8 cellular contexts compared by ENCODE assay signal in the genomic region with DNA sequence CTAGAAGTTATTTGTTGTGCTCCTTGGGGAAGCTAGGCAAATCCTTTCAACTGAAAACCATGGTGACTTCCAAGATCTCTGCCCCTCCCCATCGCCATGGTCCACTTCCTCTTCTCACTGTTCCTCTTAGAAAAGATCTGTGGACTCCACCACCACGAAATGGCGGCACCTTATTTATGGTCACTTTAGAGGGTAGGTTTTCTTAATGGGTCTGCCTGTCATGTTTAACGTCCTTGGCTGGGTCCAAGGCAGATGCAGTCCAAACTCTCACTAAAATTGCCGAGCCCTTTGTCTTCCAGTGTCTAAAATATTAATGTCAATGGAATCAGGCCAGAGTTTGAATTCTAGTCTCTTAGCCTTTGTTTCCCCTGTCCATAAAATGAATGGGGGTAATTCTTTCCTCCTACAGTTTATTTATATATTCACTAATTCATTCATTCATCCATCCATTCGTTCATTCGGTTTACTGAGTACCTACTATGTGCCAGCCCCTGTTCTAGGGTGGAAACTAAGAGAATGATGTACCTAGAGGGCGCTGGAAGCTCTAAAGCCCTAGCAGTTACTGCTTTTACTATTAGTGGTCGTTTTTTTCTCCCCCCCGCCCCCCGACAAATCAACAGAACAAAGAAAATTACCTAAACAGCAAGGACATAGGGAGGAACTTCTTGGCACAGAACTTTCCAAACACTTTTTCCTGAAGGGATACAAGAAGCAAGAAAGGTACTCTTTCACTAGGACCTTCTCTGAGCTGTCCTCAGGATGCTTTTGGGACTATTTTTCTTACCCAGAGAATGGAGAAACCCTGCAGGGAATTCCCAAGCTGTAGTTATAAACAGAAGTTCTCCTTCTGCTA. TPM values are rescaled to one million over a fixed set of nuclear protein-coding genes. Genes with fewer than 3 reads are reported as not detected.
DNase-seq lines count a peak whose midpoint lies in the region; ATAC-seq and TF ChIP-seq lines count a peak whose summit lies in the region.

No MANE protein-coding gene starts in this region.

- CTCF ChIA-PET in activated CD4-positive, alpha-beta memory T cell treated with anti-CD3 and anti-CD28 coated beads, Interleukin-2, amount 10 ng/mL, durations not matched to agents 7 days and 5 days (lab: Charles Lee), result interaction anchor here (0.6 to 15.3 kb wide), 18 partner anchors 10 to 284 kb away, joined by 3 to 399 read pairs (median 5); partner anchors contain the start of genes SPG11 and TRIM69

- no peaks in the 10 kb centered on the region for H3K27me3 Mint-ChIP-seq in activated CD4-positive, alpha-beta memory T cell treated with anti-CD3 and anti-CD28 coated beads, Interleukin-2, amount 10 ng/mL, durations not matched to agents 7 days and 5 days
- peaks cover under 1% of the 10 kb centered on the region for H3K27me3 Mint-ChIP-seq in osteocyte (ENCODE audit: unreplicated experiment)

- POLR2A ChIA-PET in activated CD4-positive, alpha-beta memory T cell treated with anti-CD3 and anti-CD28 coated beads, Interleukin-2, amount 10 ng/mL, durations not matched to agents 7 days and 5 days (lab: Charles Lee), result interaction anchor here (0.6 to 37.6 kb wide), 30 partner anchors 10 to 283 kb away, joined by 3 to 4153 read pairs (median 6); partner anchors contain the start of genes CTDSPL2, EIF3J, SPG11 and TRIM69

- no peaks in the 10 kb centered on the region for H3K9me3 Mint-ChIP-seq in activated CD4-positive, alpha-beta memory T cell treated with anti-CD3 and anti-CD28 coated beads, Interleukin-2, amount 10 ng/mL, durations not matched to agents 7 days and 5 days
- H3K9me3 Mint-ChIP-seq in osteocyte (ENCODE audit: unreplicated experiment), result no peaks in the 10 kb centered on the region

- H3K4me3 ChIP-seq in fibroblast of pulmonary artery (replicated peaks; ENCODE audit: low read depth, low read length), result peak overlapping the region; percentile 98

- peak overlapping the region; percentile 98 for H3K4me3 Mint-ChIP-seq in activated CD4-positive, alpha-beta memory T cell treated with anti-CD3 and anti-CD28 coated beads, Interleukin-2, amount 10 ng/mL, durations not matched to agents 7 days and 5 days
- H3K4me3 Mint-ChIP-seq in osteocyte (ENCODE audit: unreplicated experiment), result peak overlapping the region; percentile 92

- peak; percentile 43 for TF ChIP-seq CTCF in fibroblast of pulmonary artery (IDR thresholded peaks at IDR 0.05; ENCODE audit: low read length, missing control alignments)
- TF ChIP-seq CTCF in osteocyte (IDR thresholded peaks at IDR 0.05), result peak; percentile 55

- H3K4me1 Mint-ChIP-seq in activated CD4-positive, alpha-beta memory T cell treated with anti-CD3 and anti-CD28 coated beads, Interleukin-2, amount 10 ng/mL, durations not matched to agents 7 days and 5 days, result peaks cover 32% of the 10 kb centered on the region
- H3K4me1 Mint-ChIP-seq in osteocyte (ENCODE audit: unreplicated experiment), result peaks cover 38% of the 10 kb centered on the region

- no peak for ATAC-seq in GM21367 (IDR thresholded peaks at IDR 0.05; ENCODE audit: unreplicated experiment)

- peaks cover 76% of the 10 kb centered on the region for H3K36me3 Mint-ChIP-seq in activated CD4-positive, alpha-beta memory T cell treated with anti-CD3 and anti-CD28 coated beads, Interleukin-2, amount 10 ng/mL, durations not matched to agents 7 days and 5 days (ENCODE audit: low read depth)
- peaks cover 13% of the 10 kb centered on the region for H3K36me3 Mint-ChIP-seq in osteocyte (ENCODE audit: unreplicated experiment)

- peak overlapping the region; percentile 99 for H3K27ac Mint-ChIP-seq in activated CD4-positive, alpha-beta memory T cell treated with anti-CD3 and anti-CD28 coated beads, Interleukin-2, amount 10 ng/mL, durations not matched to agents 7 days and 5 days
- H3K27ac Mint-ChIP-seq in osteocyte (ENCODE audit: unreplicated experiment), result peak overlapping the region; percentile 100

- in situ Hi-C loops in KBM-7 (cut with MboI; ENCODE audit: low pct_unique_long_range_greater_than_20kb, low sequenced_read_pairs), result no loop called here

- peak; percentile 9 for DNase-seq in DMS79 treated with DMSO at 0.1 percent for 48 hours (lab: John Stamatoyannopoulos, UW)
- no peak for DNase-seq in DMS79 (lab: John Stamatoyannopoulos, UW)
- peak; percentile 81 for DNase-seq in KBM-7
- peak; percentile 58 for DNase-seq in activated CD4-positive, alpha-beta memory T cell treated with anti-CD3 and anti-CD28 coated beads, Interleukin-2, amount 10 ng/mL, durations not matched to agents 7 days and 5 days
- peak; percentile 41 for DNase-seq in fibroblast of pulmonary artery (ENCODE audit: low read depth)
- DNase-seq in osteocyte (ENCODE audit: extremely low spot score, unreplicated experiment), result no peak
- no peak for DNase-seq in T-helper 9 cell

RNA-seq across cellular contexts. Expression of gene PATL2, which starts 0.7 kb away (rescaled TPM):
- 10 to 100 TPM; 36.3 to 36.8 TPM for total RNA-seq in activated CD4-positive, alpha-beta memory T cell treated with anti-CD3 and anti-CD28 coated beads, Interleukin-2, amount 10 ng/mL, durations not matched to agents 7 days and 5 days
- total RNA-seq in osteocyte, result 0.24 and 0.40 TPM in 2 replicates

RNA-seq across cellular contexts. Expression of gene B2M, which starts 0.9 kb away (rescaled TPM):
- 1,000 to 10,000 TPM; 9,723 to 9,975 TPM for total RNA-seq in activated CD4-positive, alpha-beta memory T cell treated with anti-CD3 and anti-CD28 coated beads, Interleukin-2, amount 10 ng/mL, durations not matched to agents 7 days and 5 days
- 1,535 and 1,733 TPM in 2 replicates for total RNA-seq in osteocyte

RNA-seq across cellular contexts. Expression of gene TRIM69, which starts 25.9 kb away (rescaled TPM):
- 10 to 100 TPM; 83.4 to 88.2 TPM for total RNA-seq in activated CD4-positive, alpha-beta memory T cell treated with anti-CD3 and anti-CD28 coated beads, Interleukin-2, amount 10 ng/mL, durations not matched to agents 7 days and 5 days
- total RNA-seq in osteocyte, result 13.6 and 17.6 TPM in 2 replicates

RNA-seq across cellular contexts. Expression of gene SPG11, which starts 47.0 kb away (rescaled TPM):
- 10 to 100 TPM; 76.9 to 84.4 TPM for total RNA-seq in activated CD4-positive, alpha-beta memory T cell treated with anti-CD3 and anti-CD28 coated beads, Interleukin-2, amount 10 ng/mL, durations not matched to agents 7 days and 5 days
- total RNA-seq in osteocyte, result 58.1 and 79.1 TPM in 2 replicates

Comparison
In these comparisons a context has a peak if more than half of its experiments do, and no peak if none do; other contexts are left out.
1. DNase-seq: peak in DMS79 treated with DMSO at 0.1 percent for 48 hours (single experiment), KBM-7 (single experiment), activated CD4-positive, alpha-beta memory T cell treated with anti-CD3 and anti-CD28 coated beads, Interleukin-2, amount 10 ng/mL, durations not matched to agents 7 days and 5 days (single experiment) and fibroblast of pulmonary artery (single experiment); none in DMS79 (single experiment), osteocyte (single experiment) and T-helper 9 cell (single experiment).
2. RNA of gene PATL2, which starts 0.7 kb away (total RNA-seq): 36.3 to 36.8 TPM in activated CD4-positive, alpha-beta memory T cell treated with anti-CD3 and anti-CD28 coated beads, Interleukin-2, amount 10 ng/mL, durations not matched to agents 7 days and 5 days; 0.24 to 0.40 TPM in osteocyte; every median in the first group is over 10 times any median in the second.